ENCODE assay signal across 8 cellular contexts in the genomic region with DNA sequence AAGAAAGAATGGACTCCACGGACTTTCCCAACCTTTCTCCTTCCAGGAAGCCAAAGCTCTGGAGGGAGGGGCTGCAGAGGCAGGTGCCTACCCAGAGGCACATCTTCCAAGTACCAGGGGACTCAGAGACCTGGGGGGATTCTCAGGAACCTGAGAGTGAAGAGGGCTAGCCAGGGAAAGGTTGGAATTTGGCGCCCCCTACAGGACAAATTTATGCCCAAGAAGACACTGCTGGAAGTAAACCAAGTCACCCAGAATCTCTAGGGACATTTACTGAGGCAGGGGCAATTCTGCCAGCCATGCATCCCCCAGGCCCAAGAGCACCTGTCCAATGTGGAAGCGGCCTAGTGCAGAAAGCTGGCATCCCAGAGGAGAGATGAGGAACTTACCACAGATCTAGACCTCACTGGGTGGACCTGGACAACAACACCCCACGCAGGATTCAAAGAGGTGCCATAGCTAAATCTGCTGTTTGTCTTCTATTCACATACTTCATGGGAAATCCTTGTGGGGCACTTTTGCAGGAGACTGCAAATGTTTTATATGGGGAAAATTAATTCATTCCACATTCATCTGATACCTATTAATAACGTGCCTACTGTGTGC. TPM values are rescaled to one million over a fixed set of nuclear protein-coding genes. Genes with fewer than 3 reads are reported as not detected.
DNase-seq lines count a peak whose midpoint lies in the region; FAIRE-seq and TF ChIP-seq lines count a peak whose summit lies in the region.

No MANE protein-coding gene starts in this region.

- DNase-seq in Ammon's horn (ENCODE audit: low spot score) (peak; percentile 34), GM18507 (ENCODE audit: extremely low spot score, insufficient read length, low read depth) (no peak), NCI-H1092 treated with DMSO at 0.1 percent for 48 hours (lab: John Stamatoyannopoulos, UW) (peak; percentile 54), foreskin fibroblast (peak in 1 of 2 donors; percentile 53), retina (peak; percentile 65), NCI-H2107 (lab: John Stamatoyannopoulos, UW) (no peak), cortex of kidney (lab: John Stamatoyannopoulos, UW) (no peak)
- peak; percentile 41 for DNase-seq in activated CD4-positive, alpha-beta memory T cell treated with anti-CD3 and anti-CD28 coated beads, Interleukin-2, amount 10 ng/mL, durations not matched to agents 7 days and 5 days

- CTCF ChIA-PET in activated CD4-positive, alpha-beta memory T cell treated with anti-CD3 and anti-CD28 coated beads, Interleukin-2, amount 10 ng/mL, durations not matched to agents 7 days and 5 days (lab: Charles Lee), result interaction anchor here (1.2 to 3.3 kb wide), 4 partner anchors 12 to 262 kb away, joined by 3 to 24 read pairs (median 6); no protein-coding TSS in a partner anchor

- H3K4me1 Mint-ChIP-seq in activated CD4-positive, alpha-beta memory T cell treated with anti-CD3 and anti-CD28 coated beads, Interleukin-2, amount 10 ng/mL, durations not matched to agents 7 days and 5 days, result no peaks in the 10 kb centered on the region

- H3K27ac Mint-ChIP-seq in activated CD4-positive, alpha-beta memory T cell treated with anti-CD3 and anti-CD28 coated beads, Interleukin-2, amount 10 ng/mL, durations not matched to agents 7 days and 5 days, result no peak overlapping the region

- TF ChIP-seq CTCF in foreskin fibroblast (IDR thresholded peaks at IDR 0.05; ENCODE audit: low read depth, low read length), result peak; percentile 54

- no peak overlapping the region for H3K4me3 Mint-ChIP-seq in activated CD4-positive, alpha-beta memory T cell treated with anti-CD3 and anti-CD28 coated beads, Interleukin-2, amount 10 ng/mL, durations not matched to agents 7 days and 5 days

- POLR2A ChIA-PET in activated CD4-positive, alpha-beta memory T cell treated with anti-CD3 and anti-CD28 coated beads, Interleukin-2, amount 10 ng/mL, durations not matched to agents 7 days and 5 days (lab: Charles Lee), result no interaction called here

- no peaks in the 10 kb centered on the region for H3K9me3 Mint-ChIP-seq in activated CD4-positive, alpha-beta memory T cell treated with anti-CD3 and anti-CD28 coated beads, Interleukin-2, amount 10 ng/mL, durations not matched to agents 7 days and 5 days

- FAIRE-seq in GM18507 (lab: Jason Lieb, UNC), result peak; percentile 69

- H3K27me3 Mint-ChIP-seq in activated CD4-positive, alpha-beta memory T cell treated with anti-CD3 and anti-CD28 coated beads, Interleukin-2, amount 10 ng/mL, durations not matched to agents 7 days and 5 days, result no peaks in the 10 kb centered on the region

- H3K36me3 Mint-ChIP-seq in activated CD4-positive, alpha-beta memory T cell treated with anti-CD3 and anti-CD28 coated beads, Interleukin-2, amount 10 ng/mL, durations not matched to agents 7 days and 5 days (ENCODE audit: low read depth), result no peaks in the 10 kb centered on the region

- no peak overlapping the region for H3K4me3 ChIP-seq in foreskin fibroblast (ENCODE audit: low read depth in 1 of 2, low read length in 2 of 2)

RNA-seq across cellular contexts. Expression of gene IDNK, which starts 25.9 kb away (rescaled TPM):
- total RNA-seq in activated CD4-positive, alpha-beta memory T cell treated with anti-CD3 and anti-CD28 coated beads, Interleukin-2, amount 10 ng/mL, durations not matched to agents 7 days and 5 days, result 1 to 10 TPM; 8.2 to 9.0 TPM

RNA-seq across cellular contexts. Expression of gene FRMD3, which starts 58.8 kb away (rescaled TPM):
- total RNA-seq in activated CD4-positive, alpha-beta memory T cell treated with anti-CD3 and anti-CD28 coated beads, Interleukin-2, amount 10 ng/mL, durations not matched to agents 7 days and 5 days, result under 1 TPM; 0.23 to 0.30 TPM

Comparison
In these comparisons a context has a peak if more than half of its experiments do, and no peak if none do; other contexts are left out.
1. DNase-seq: peak in Ammon's horn (single experiment), NCI-H1092 treated with DMSO at 0.1 percent for 48 hours (single experiment), activated CD4-positive, alpha-beta memory T cell treated with anti-CD3 and anti-CD28 coated beads, Interleukin-2, amount 10 ng/mL, durations not matched to agents 7 days and 5 days (single experiment) and retina (single experiment); none in GM18507 (single experiment), NCI-H2107 (single experiment) and cortex of kidney (single experiment).